ENCODE assay signal across 14 cellular contexts in the genomic region with DNA sequence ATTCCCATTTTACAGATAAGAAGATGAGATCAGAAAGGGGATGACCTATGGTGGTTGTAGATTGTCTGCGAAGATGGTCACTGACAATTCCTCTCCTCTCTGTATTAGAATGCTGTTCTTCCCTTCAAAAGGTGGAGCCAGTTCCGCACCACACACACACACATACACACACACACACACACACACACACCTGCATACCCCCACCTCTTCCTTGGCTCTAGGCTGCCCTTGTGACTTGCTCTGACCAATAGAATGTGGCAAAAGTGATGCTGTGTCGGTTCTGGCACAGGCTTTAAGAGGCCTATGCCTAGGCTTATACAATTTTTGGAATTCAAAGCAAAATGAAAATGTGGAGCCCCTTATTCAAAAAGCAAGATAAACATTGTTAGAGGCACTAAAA.
DNase-seq lines count a peak whose midpoint lies in the region; ATAC-seq and TF ChIP-seq lines count a peak whose summit lies in the region.
"Had no signal": no experiment of that assay in that cellular context is flagged by ENCODE, and none has a peak within 500 bp of the region (broad histone marks: within the 10 kb centered on the region; RNA-seq: fewer than 3 reads in every experiment).

No MANE protein-coding gene starts in this region.

- TF ChIP-seq CTCF in nephron (IDR thresholded peaks at IDR 0.05; ENCODE audit: unreplicated experiment in 3 of 3) (no peak), mesothelial cell of epicardium (IDR thresholded peaks at IDR 0.05; ENCODE audit: unreplicated experiment) (no peak)

- H3K4me3 ChIP-seq in CD4-positive, alpha-beta memory T cell (ENCODE audit: low read length in 2 of 2), result peak overlapping the region in 1 of 2 donors; percentile 24
- H3K4me3 ChIP-seq: prostate gland had no signal

- no peak for DNase-seq in CD4-positive, alpha-beta memory T cell
- DNase-seq in activated naive CD8-positive, alpha-beta T cell treated with anti-CD3 and anti-CD28 coated beads, Interleukin-2, amount 10 ng/mL, durations not matched to agents 7 days and 5 days, result no peak
- no peak for DNase-seq in NCI-H2171 treated with DMSO at 0.1 percent for 48 hours (lab: John Stamatoyannopoulos, UW)
- DNase-seq in AG08395 (ENCODE audit: low spot score), result no peak
- no peak for DNase-seq in mesothelial cell of epicardium (ENCODE audit: low spot score in 2 of 2, unreplicated experiment in 2 of 2)
- DNase-seq: C1 segment of cervical spinal cord; central memory CD4-positive, alpha-beta T cell; DMS79 treated with DMSO at 0.1 percent for 48 hours; NCI-H1694 treated with DMSO at 0.1 percent for 48 hours; NCI-H510A; stimulated activated CD4-positive, alpha-beta T cell treated with anti-CD3 and anti-CD28 coated beads, Interleukin-15, amount 100 ng/mL, for 24 hours had no signal

- CTCF ChIA-PET in CD4-positive, alpha-beta memory T cell (lab: Charles Lee; ENCODE audit: partially characterized antibody), result interaction anchor here (1.0 to 18.4 kb wide), 7 partner anchors 9 to 92 kb away, joined by 3 to 445 read pairs (median 10); partner anchors contain the start of gene ZFP36L2

- H3K9me3 Mint-ChIP-seq in CD4-positive, alpha-beta memory T cell, result peaks cover 0 to 3% (median 0%) of the 10 kb centered on the region in 8 donors
- H3K9me3 Mint-ChIP-seq in IgD-negative memory B cell, result no peaks in the 10 kb centered on the region
- H3K9me3 Mint-ChIP-seq in activated naive CD8-positive, alpha-beta T cell treated with anti-CD3 and anti-CD28 coated beads, Interleukin-2, amount 10 ng/mL, durations not matched to agents 7 days and 5 days, result no peaks in the 10 kb centered on the region
- no peaks in the 10 kb centered on the region for H3K9me3 Mint-ChIP-seq in nephron
- no peaks in the 10 kb centered on the region for H3K9me3 Mint-ChIP-seq in mesothelial cell of epicardium

- peaks cover 90% of the 10 kb centered on the region for H3K4me1 ChIP-seq in CD4-positive, alpha-beta memory T cell (ENCODE audit: insufficient read depth, low read length)
- H3K4me1 ChIP-seq: prostate gland had no signal

- peak overlapping the region; percentile 97 to 100 (median 100) for H3K27ac Mint-ChIP-seq in CD4-positive, alpha-beta memory T cell
- H3K27ac Mint-ChIP-seq in IgD-negative memory B cell (peak overlapping the region in 2 of 3 donors; percentile 50 to 73), nephron (peak overlapping the region; percentile 76 to 98 (median 78)), mesothelial cell of epicardium (no peak overlapping the region)
- H3K27ac Mint-ChIP-seq in activated naive CD8-positive, alpha-beta T cell treated with anti-CD3 and anti-CD28 coated beads, Interleukin-2, amount 10 ng/mL, durations not matched to agents 7 days and 5 days, result peak overlapping the region; percentile 100

- intact Hi-C loops in CD4-positive, alpha-beta memory T cell (cut with micrococcal nuclease), result no loop called here

- no peaks in the 10 kb centered on the region for H3K27me3 ChIP-seq in CD4-positive, alpha-beta memory T cell (ENCODE audit: insufficient read depth, low read length)

- POLR2A ChIA-PET in CD4-positive, alpha-beta memory T cell (lab: Charles Lee; ENCODE audit: partially characterized antibody), result interaction anchor here (3.6 to 65.0 kb wide), 3 partner anchors 9 to 70 kb away, joined by 42 to 6960 read pairs (median 1220); partner anchors contain the start of gene ZFP36L2
- POLR2A ChIA-PET in activated naive CD8-positive, alpha-beta T cell treated with anti-CD3 and anti-CD28 coated beads, Interleukin-2, amount 10 ng/mL, durations not matched to agents 7 days and 5 days (lab: Charles Lee), result interaction anchor here (0.6 to 22.2 kb wide), 6 partner anchors 30 to 348 kb away, joined by 3 to 1375 read pairs (median 14); partner anchors contain the start of gene ZFP36L2

- H3K27me3 Mint-ChIP-seq in CD4-positive, alpha-beta memory T cell, result no peaks in the 10 kb centered on the region
- no peaks in the 10 kb centered on the region for H3K27me3 Mint-ChIP-seq in IgD-negative memory B cell
- H3K27me3 Mint-ChIP-seq in activated naive CD8-positive, alpha-beta T cell treated with anti-CD3 and anti-CD28 coated beads, Interleukin-2, amount 10 ng/mL, durations not matched to agents 7 days and 5 days, result no peaks in the 10 kb centered on the region
- H3K27me3 Mint-ChIP-seq in nephron (ENCODE audit: low read depth), result no peaks in the 10 kb centered on the region
- no peaks in the 10 kb centered on the region for H3K27me3 Mint-ChIP-seq in mesothelial cell of epicardium (ENCODE audit: low read depth)

- H3K4me3 Mint-ChIP-seq in CD4-positive, alpha-beta memory T cell, result peak overlapping the region in 5 of 8 donors; percentile 21 to 68 (median 51)
- H3K4me3 Mint-ChIP-seq in IgD-negative memory B cell (no peak overlapping the region), nephron (no peak overlapping the region), mesothelial cell of epicardium (no peak overlapping the region)
- H3K4me3 Mint-ChIP-seq in activated naive CD8-positive, alpha-beta T cell treated with anti-CD3 and anti-CD28 coated beads, Interleukin-2, amount 10 ng/mL, durations not matched to agents 7 days and 5 days, result peak overlapping the region; percentile 64

- H3K36me3 Mint-ChIP-seq in CD4-positive, alpha-beta memory T cell, result no peaks in the 10 kb centered on the region
- H3K36me3 Mint-ChIP-seq in IgD-negative memory B cell (no peaks in the 10 kb centered on the region), nephron (ENCODE audit: low read depth) (no peaks in the 10 kb centered on the region), mesothelial cell of epicardium (no peaks in the 10 kb centered on the region)
- peaks cover 23% of the 10 kb centered on the region for H3K36me3 Mint-ChIP-seq in activated naive CD8-positive, alpha-beta T cell treated with anti-CD3 and anti-CD28 coated beads, Interleukin-2, amount 10 ng/mL, durations not matched to agents 7 days and 5 days

- no peaks in the 10 kb centered on the region for H3K9me3 ChIP-seq in CD4-positive, alpha-beta memory T cell (ENCODE audit: control insufficient read depth in 1 of 2, low read length in 2 of 2)
- H3K9me3 ChIP-seq: prostate gland had no signal

- H3K27ac ChIP-seq in CD4-positive, alpha-beta memory T cell (ENCODE audit: low read depth, low read length), result peak overlapping the region; percentile 83

- no peak for ATAC-seq in activated naive CD8-positive, alpha-beta T cell treated with anti-CD3 and anti-CD28 coated beads, Interleukin-2, amount 10 ng/mL, durations not matched to agents 7 days and 5 days (ENCODE audit: low read depth)

- no peaks in the 10 kb centered on the region for H3K36me3 ChIP-seq in CD4-positive, alpha-beta memory T cell (ENCODE audit: insufficient read depth, low read length)
- H3K36me3 ChIP-seq: prostate gland had no signal

- peaks cover 57 to 87% (median 69%) of the 10 kb centered on the region in 4 donors for H3K4me1 Mint-ChIP-seq in CD4-positive, alpha-beta memory T cell
- H3K4me1 Mint-ChIP-seq in IgD-negative memory B cell (peaks cover 31 to 49% (median 47%) of the 10 kb centered on the region in 3 donors), nephron (peaks cover 50% of the 10 kb centered on the region), mesothelial cell of epicardium (peaks cover 38% of the 10 kb centered on the region)
- H3K4me1 Mint-ChIP-seq in activated naive CD8-positive, alpha-beta T cell treated with anti-CD3 and anti-CD28 coated beads, Interleukin-2, amount 10 ng/mL, durations not matched to agents 7 days and 5 days, result peaks cover 73% of the 10 kb centered on the region

Comparison
In these comparisons a context has a peak if more than half of its experiments do, and no peak if none do; other contexts are left out.
1. H3K4me3 Mint-ChIP-seq: peak in CD4-positive, alpha-beta memory T cell (5 of 8) and activated naive CD8-positive, alpha-beta T cell treated with anti-CD3 and anti-CD28 coated beads, Interleukin-2, amount 10 ng/mL, durations not matched to agents 7 days and 5 days (single experiment); none in IgD-negative memory B cell (0 of 4), nephron (0 of 3) and mesothelial cell of epicardium (single experiment).